25 cellular contexts compared by ENCODE assay signal in genomic region chr22:27842236-27842993, GRCh38. TPM values are rescaled to one million over a fixed set of nuclear protein-coding genes. Genes with fewer than 3 reads are reported as not detected.
DNase-seq lines count a peak whose midpoint lies in the region; ATAC-seq and TF ChIP-seq lines count a peak whose summit lies in the region.
"Had no signal": no experiment of that assay in that cellular context is flagged by ENCODE, and none has a peak within 500 bp of the region (broad histone marks: within the 10 kb centered on the region; RNA-seq: fewer than 3 reads in every experiment).

No MANE protein-coding gene starts in this region.

- WGBS in adrenal gland, 4 donors, result 41 to 46% (median 42%) methylated on average over 7 to 8 of the region's 8 CpGs
- 33 to 54% methylated on average over 8 of the region's 8 CpGs for WGBS in testis, 2 donors

- no peak for DNase-seq in activated CD4-positive, alpha-beta T cell treated with anti-CD3 and anti-CD28 coated beads, Interleukin-2, amount 10 ng/mL, durations not matched to agents 7 days and 5 days
- DNase-seq in activated CD4-positive, alpha-beta T cell treated with anti-CD3 and anti-CD28 coated beads, Interleukin-2, amount 50 U/mL, for 48 hours, result no peak
- peak in 4 of 7 donors; percentile 20 to 50 (median 35) for DNase-seq in adrenal gland
- DNase-seq in left ventricle myocardium superior, result no peak
- DNase-seq in testis, result peak; percentile 14
- DNase-seq in Ammon's horn (ENCODE audit: low spot score), result no peak
- no peak for DNase-seq in NCI-H748 (lab: John Stamatoyannopoulos, UW; ENCODE audit: unreplicated experiment)
- DNase-seq: activated gamma-delta T cell; AML-193; amniotic stem cell; cerebellar nuclear complex; DND-41; effector CD4-positive, alpha-beta T cell; NCI-H1105 treated with DMSO at 0.1 percent for 48 hours; NCI-H2081 treated with DMSO at 0.1 percent for 48 hours; NK-92 treated with Interleukin-12 subunit alpha and Interleukin-12 subunit beta, amount 100 ng/mL, for 24 hours; stimulated activated CD4-positive, alpha-beta T cell treated with anti-CD3 and anti-CD28 coated beads, Interleukin-4, amount 100 ng/mL, for 1 hour; trophoblast cell had no signal

- no peaks in the 10 kb centered on the region for H3K27me3 ChIP-seq in adrenal gland
- H3K27me3 ChIP-seq in testis, result no peaks in the 10 kb centered on the region
- H3K27me3 ChIP-seq: neutrophil, Peyer's patch had no signal

- H3K36me3 Mint-ChIP-seq in activated CD4-positive, alpha-beta T cell treated with anti-CD3 and anti-CD28 coated beads, Interleukin-2, amount 10 ng/mL, durations not matched to agents 7 days and 5 days (ENCODE audit: low read depth), result no peaks in the 10 kb centered on the region

- TF ChIP-seq POLR2A in adrenal gland (IDR thresholded peaks at IDR 0.05) (no peak), testis (IDR thresholded peaks at IDR 0.05) (no peak)

- ATAC-seq in left ventricle myocardium superior, result peak; percentile 70
- no peak for ATAC-seq in HG03439 (IDR thresholded peaks at IDR 0.05; ENCODE audit: unreplicated experiment)
- ATAC-seq: activated CD4-positive, CD25-positive, alpha-beta regulatory T cell treated with anti-CD3 and anti-CD28 coated beads, Interleukin-2, amount 50 U/mL, for 24 hours had no signal

- H3K9me3 ChIP-seq in adrenal gland (replicated peaks in 1 of 3) (no peaks in the 10 kb centered on the region), testis (no peaks in the 10 kb centered on the region)
- H3K9me3 ChIP-seq: HAP-1, neutrophil, Peyer's patch had no signal

- H3K9me3 Mint-ChIP-seq in activated CD4-positive, alpha-beta T cell treated with anti-CD3 and anti-CD28 coated beads, Interleukin-2, amount 10 ng/mL, durations not matched to agents 7 days and 5 days, result peaks cover 5% of the 10 kb centered on the region
- H3K9me3 Mint-ChIP-seq: stimulated activated naive CD8-positive, alpha-beta T cell treated with anti-CD3 and anti-CD28 coated beads, Interleukin-15, Interleukin-2, amounts not matched to agents 100 ng/mL and 50 ng/mL, for 24 hours had no signal

- POLR2A ChIA-PET in activated CD4-positive, alpha-beta T cell treated with anti-CD3 and anti-CD28 coated beads, Interleukin-2, amount 10 ng/mL, durations not matched to agents 7 days and 5 days (lab: Charles Lee), result interaction anchor here (0.5 kb wide), 1 partner anchor 12 kb away, joined by 3 read pairs; no protein-coding TSS in a partner anchor

- H3K4me3 ChIP-seq in adrenal gland (no peak overlapping the region), testis (no peak overlapping the region)
- H3K4me3 ChIP-seq: HAP-1, Peyer's patch had no signal

- H3K36me3 ChIP-seq in adrenal gland (replicated peaks in 1 of 2), result no peaks in the 10 kb centered on the region
- no peaks in the 10 kb centered on the region for H3K36me3 ChIP-seq in testis (ENCODE audit: low read depth, missing control alignments)
- H3K36me3 ChIP-seq: HAP-1 had no signal

- CTCF ChIA-PET in activated CD4-positive, alpha-beta T cell treated with anti-CD3 and anti-CD28 coated beads, Interleukin-2, amount 10 ng/mL, durations not matched to agents 7 days and 5 days (lab: Charles Lee), result interaction anchor here (0.7 kb wide), 2 partner anchors 138 to 1283 kb away, joined by 3 read pairs; no protein-coding TSS in a partner anchor

- H3K4me1 Mint-ChIP-seq in activated CD4-positive, alpha-beta T cell treated with anti-CD3 and anti-CD28 coated beads, Interleukin-2, amount 10 ng/mL, durations not matched to agents 7 days and 5 days, result no peaks in the 10 kb centered on the region

- intact Hi-C loops in adrenal gland (cut with DNase I) (no loop called here), left ventricle myocardium superior (cut with micrococcal nuclease) (no loop called here), testis (cut with DNase I; ENCODE audit: low total_unique reads) (no loop called here)

- H3K4me1 ChIP-seq in adrenal gland (replicated peaks in 1 of 2), result peaks cover 0 to 12% of the 10 kb centered on the region in 2 donors
- peaks cover 11% of the 10 kb centered on the region for H3K4me1 ChIP-seq in testis
- H3K4me1 ChIP-seq: HAP-1, Peyer's patch had no signal

- no peak overlapping the region for H3K4me3 Mint-ChIP-seq in activated CD4-positive, alpha-beta T cell treated with anti-CD3 and anti-CD28 coated beads, Interleukin-2, amount 10 ng/mL, durations not matched to agents 7 days and 5 days
- H3K4me3 Mint-ChIP-seq: stimulated activated naive CD8-positive, alpha-beta T cell treated with anti-CD3 and anti-CD28 coated beads, Interleukin-15, Interleukin-2, amounts not matched to agents 100 ng/mL and 50 ng/mL, for 24 hours had no signal

- no peak for TF ChIP-seq CTCF in adrenal gland (IDR thresholded peaks at IDR 0.05)
- TF ChIP-seq CTCF in testis (IDR thresholded peaks at IDR 0.05), result no peak

- H3K27me3 Mint-ChIP-seq in activated CD4-positive, alpha-beta T cell treated with anti-CD3 and anti-CD28 coated beads, Interleukin-2, amount 10 ng/mL, durations not matched to agents 7 days and 5 days, result no peaks in the 10 kb centered on the region
- H3K27me3 Mint-ChIP-seq: stimulated activated naive CD8-positive, alpha-beta T cell treated with anti-CD3 and anti-CD28 coated beads, Interleukin-15, Interleukin-2, amounts not matched to agents 100 ng/mL and 50 ng/mL, for 24 hours had no signal

- peak overlapping the region in 1 of 5 donors; percentile 47 for H3K27ac ChIP-seq in adrenal gland
- H3K27ac ChIP-seq in testis, result peak overlapping the region in 1 of 2 donors; percentile 60
- H3K27ac ChIP-seq: 22Rv1, neutrophil, Peyer's patch had no signal

- H3K27ac Mint-ChIP-seq in activated CD4-positive, alpha-beta T cell treated with anti-CD3 and anti-CD28 coated beads, Interleukin-2, amount 10 ng/mL, durations not matched to agents 7 days and 5 days, result peak overlapping the region; percentile 6
- H3K27ac Mint-ChIP-seq: stimulated activated naive CD8-positive, alpha-beta T cell treated with anti-CD3 and anti-CD28 coated beads, Interleukin-15, Interleukin-2, amounts not matched to agents 100 ng/mL and 50 ng/mL, for 24 hours had no signal

RNA-seq across cellular contexts. Expression of gene MN1, which starts 40.9 kb away (rescaled TPM):
- total RNA-seq in activated CD4-positive, alpha-beta T cell treated with anti-CD3 and anti-CD28 coated beads, Interleukin-2, amount 10 ng/mL, durations not matched to agents 7 days and 5 days, result under 1 TPM; 0.10 to 0.12 TPM
- total RNA-seq in adrenal gland (1 to 10 TPM in 6 of 8 donors, under 1 TPM in 2; 0.84 to 2.7 (median 1.7) TPM), left ventricle myocardium superior (5.3 TPM), testis (1 to 10 TPM; 3.2 to 4.3 TPM)
- polyA plus RNA-seq in adrenal gland (1 to 10 TPM in 1 of 3 donors, under 1 TPM in 2; 0.64 to 1.2 (median 0.88) TPM), testis (ENCODE audit: insufficient read depth, low read depth, low replicate concordance) (5.6 TPM)

Comparison
In these comparisons a context has a peak if more than half of its experiments do, and no peak if none do; other contexts are left out.
1. DNase-seq: peak in adrenal gland (4 of 7) and testis (single experiment); none in activated CD4-positive, alpha-beta T cell treated with anti-CD3 and anti-CD28 coated beads, Interleukin-2, amount 10 ng/mL, durations not matched to agents 7 days and 5 days (single experiment), activated CD4-positive, alpha-beta T cell treated with anti-CD3 and anti-CD28 coated beads, Interleukin-2, amount 50 U/mL, for 48 hours (0 of 2), left ventricle myocardium superior (single experiment), Ammon's horn (single experiment) and NCI-H748 (single experiment).